ENCODE assay signal across 2 cellular contexts in genomic region chr2:62479917-62480316, GRCh38.
TF ChIP-seq lines count a peak whose summit lies in the region.

No MANE protein-coding gene starts in this region.

TF ChIP-seq in SK-N-SH, 30 proteins besides CTCF, POLR2A, EP300 and RAD21 (continued from another document):
- TF ChIP-seq USF1 (IDR thresholded peaks at IDR 0.05; ENCODE audit: borderline replicate concordance, low read depth) (no peak), FOXM1 (IDR thresholded peaks at IDR 0.05; ENCODE audit: low read depth) (no peak), MEF2A (IDR thresholded peaks at IDR 0.05; ENCODE audit: borderline replicate concordance, low read depth) (no peak), RFX5 (IDR thresholded peaks at IDR 0.05; ENCODE audit: low read length) (no peak), EZH2phosphoT487 (IDR thresholded peaks at IDR 0.05; ENCODE audit: borderline replicate concordance, low read depth) (no peak), TAF1 (IDR thresholded peaks at IDR 0.05; ENCODE audit: borderline replicate concordance, low read depth, low read length) (no peak), JUND (IDR thresholded peaks at IDR 0.05) (no peak), POLR2AphosphoS5 (IDR thresholded peaks at IDR 0.05; ENCODE audit: low read depth, low read length) (no peak), GATA2 (CRISPR knock-in tag; IDR thresholded peaks at IDR 0.05) (no peak), GABPA (IDR thresholded peaks at IDR 0.05; ENCODE audit: low read depth) (no peak), PBX3 (IDR thresholded peaks at IDR 0.05) (peak; percentile 53), TCF12 (IDR thresholded peaks at IDR 0.05) (peak; percentile 59), SIN3A (IDR thresholded peaks at IDR 0.05; ENCODE audit: borderline replicate concordance, low read depth, low read length) (no peak), ZBTB33 (IDR thresholded peaks at IDR 0.05; ENCODE audit: borderline replicate concordance, low read depth) (no peak), YY1 (IDR thresholded peaks at IDR 0.05; ENCODE audit: low read depth) (no peak), TEAD4 (IDR thresholded peaks at IDR 0.05; ENCODE audit: borderline replicate concordance, insufficient read depth) (no peak)

TF ChIP-seq in SK-N-SH treated with all-trans-retinoic acid at 6 μM for 48 hours, 23 proteins besides CTCF, POLR2A, EP300 and RAD21:
- no peak for TF ChIP-seq ESRRG (CRISPR knock-in tag; IDR thresholded peaks at IDR 0.05)
- no peak for TF ChIP-seq ZNF70 (CRISPR knock-in tag; IDR thresholded peaks at IDR 0.05)
- no peak for TF ChIP-seq OSR1 (CRISPR knock-in tag; IDR thresholded peaks at IDR 0.05)
- TF ChIP-seq ZFP30 (CRISPR knock-in tag; IDR thresholded peaks at IDR 0.05): no peak
- no peak for TF ChIP-seq ZNF565 (CRISPR knock-in tag; conservative IDR thresholded peaks at IDR 0.05; ENCODE audit: low read depth)
- TF ChIP-seq POU6F1 (CRISPR knock-in tag; IDR thresholded peaks at IDR 0.05; ENCODE audit: borderline replicate concordance, low read depth): no peak
- no peak for TF ChIP-seq RARB (CRISPR knock-in tag; IDR thresholded peaks at IDR 0.05)
- no peak for TF ChIP-seq SNAI2 (CRISPR knock-in tag; IDR thresholded peaks at IDR 0.05)
- TF ChIP-seq ZC3H10 (CRISPR knock-in tag; IDR thresholded peaks at IDR 0.05): no peak
- no peak for TF ChIP-seq ARNTL (CRISPR knock-in tag; IDR thresholded peaks at IDR 0.05; ENCODE audit: borderline replicate concordance, low read depth)
- TF ChIP-seq BACH2 (CRISPR knock-in tag; IDR thresholded peaks at IDR 0.05; ENCODE audit: borderline replicate concordance): no peak
- TF ChIP-seq TOX (CRISPR knock-in tag; IDR thresholded peaks at IDR 0.05; ENCODE audit: borderline replicate concordance): no peak
- TF ChIP-seq CSDC2 (CRISPR knock-in tag; IDR thresholded peaks at IDR 0.05): no peak
- no peak for TF ChIP-seq TCF4 (CRISPR knock-in tag; IDR thresholded peaks at IDR 0.05; ENCODE audit: borderline replicate concordance)
- TF ChIP-seq GLIS3 (CRISPR knock-in tag; IDR thresholded peaks at IDR 0.05): no peak
- TF ChIP-seq PATZ1 (CRISPR knock-in tag; IDR thresholded peaks at IDR 0.05; ENCODE audit: borderline replicate concordance): no peak
